9 cellular contexts compared by ENCODE assay signal in genomic region chr6:73969982-73970960, GRCh38.
DNase-seq lines count a peak whose midpoint lies in the region; ATAC-seq and TF ChIP-seq lines count a peak whose summit lies in the region.
"Had no signal": no experiment of that assay in that cellular context is flagged by ENCODE, and none has a peak within 500 bp of the region (broad histone marks: within the 10 kb centered on the region; RNA-seq: fewer than 3 reads in every experiment).

No MANE protein-coding gene starts in this region.

- H3K27me3 ChIP-seq in left lung, result no peaks in the 10 kb centered on the region

- intact Hi-C loops in left lung (cut with DNase I), result no loop called here

- TF ChIP-seq CTCF in 22Rv1 (IDR thresholded peaks at IDR 0.05) (peak; percentile 66), GM12873 (IDR thresholded peaks at IDR 0.05; ENCODE audit: insufficient read depth, low read depth, low read length, missing control alignments) (peak; percentile 48), cardiac fibroblast (IDR thresholded peaks at IDR 0.05; ENCODE audit: low read depth, low read length) (peak; percentile 70), left lung (IDR thresholded peaks at IDR 0.05) (peak in 1 of 2 donors; percentile 28)

- H3K4me1 ChIP-seq in left lung, result no peaks in the 10 kb centered on the region

- ATAC-seq in left lung (peak; percentile 74), GM21717 (IDR thresholded peaks at IDR 0.05; ENCODE audit: unreplicated experiment) (no peak), HG02678 (IDR thresholded peaks at IDR 0.05; ENCODE audit: unreplicated experiment) (no peak), HG03354 (IDR thresholded peaks at IDR 0.05; ENCODE audit: poor library complexity, severe bottlenecking, unreplicated experiment) (no peak)

- H3K36me3 ChIP-seq in left lung, result no peaks in the 10 kb centered on the region

- H3K9me3 ChIP-seq in left lung, result no peaks in the 10 kb centered on the region

- DNase-seq in NCI-H2029 (lab: John Stamatoyannopoulos, UW), result peak; percentile 2
- DNase-seq in cardiac fibroblast (ENCODE audit: low read depth in 2 of 2), result peak; percentile 73 to 76
- DNase-seq in left lung, result no peak
- DNase-seq: stimulated activated naive B cell treated with anti-CD40 and anti-IgM and Interleukin-4, amounts not matched to agents 10 μg/mL and 1 μg/mL and 100 μg/mL, for 72 hours had no signal

- H3K27ac ChIP-seq in 22Rv1 (no peak overlapping the region), left lung (no peak overlapping the region)

- H3K4me3 ChIP-seq in cardiac fibroblast (replicated peaks in 1 of 2; ENCODE audit: low read depth in 2 of 2, low read length in 2 of 2) (no peak overlapping the region), left lung (no peak overlapping the region)

Comparison
In these comparisons a context has a peak if more than half of its experiments do, and no peak if none do; other contexts are left out.
1. DNase-seq: peak in NCI-H2029 (single experiment) and cardiac fibroblast (2 of 2); none in left lung (0 of 2).